ENCODE assay signal across 1 cellular context in the genomic region with DNA sequence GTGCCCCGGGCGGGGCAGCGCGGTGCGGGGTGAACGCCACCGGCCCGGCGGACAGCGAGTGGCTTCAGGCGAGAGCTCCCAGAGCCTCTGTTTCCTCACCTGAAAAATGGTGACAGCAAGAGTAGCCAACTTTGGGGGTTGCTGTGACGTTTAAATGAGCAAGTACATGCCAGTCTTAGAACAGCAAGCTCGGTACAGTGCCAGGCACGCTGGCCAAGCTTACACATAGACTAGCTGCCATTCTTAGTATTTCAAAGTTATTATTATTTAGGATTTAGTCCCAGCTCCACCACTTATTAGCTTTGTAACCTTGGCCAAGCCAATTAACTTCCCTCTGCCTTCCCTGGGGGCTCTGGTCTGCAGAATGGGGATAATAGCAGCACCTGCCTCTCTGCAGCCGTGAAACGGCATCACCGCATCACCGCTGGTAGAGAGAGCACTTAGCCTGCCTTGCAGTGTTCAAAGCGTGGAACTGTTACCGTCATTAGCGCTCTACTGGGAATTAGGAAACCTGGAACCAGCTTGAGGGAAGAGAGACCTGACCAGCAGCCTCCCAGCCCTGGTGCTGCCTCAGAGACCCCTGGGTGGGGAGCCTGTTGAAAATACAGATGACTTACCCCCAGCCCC.
TF ChIP-seq lines count a peak whose summit lies in the region.

A gene with protein sequence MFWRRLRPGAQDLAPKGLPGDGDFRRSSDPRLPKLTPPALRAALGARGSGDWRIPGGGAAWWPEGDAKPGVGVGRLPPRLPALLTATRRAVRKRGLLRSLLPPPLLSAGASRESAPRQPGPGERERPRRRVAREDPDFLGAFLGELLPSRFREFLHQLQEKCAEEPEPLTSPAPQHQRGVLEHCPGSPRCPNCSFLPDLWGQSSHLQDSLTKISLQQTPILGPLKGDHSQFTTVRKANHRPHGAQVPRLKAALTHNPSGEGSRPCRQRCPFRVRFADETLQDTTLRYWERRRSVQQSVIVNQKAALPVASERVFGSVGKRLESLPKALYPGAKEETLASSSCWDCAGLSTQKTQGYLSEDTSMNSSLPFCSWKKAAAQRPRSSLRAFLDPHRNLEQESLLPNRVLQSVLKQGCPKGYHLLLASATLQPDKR (minus strand): TSS at position 433 of the 627 bp plus-strand sequence. CDS start 527 bp downstream, outside the sequence.

TF ChIP-seq in SK-N-SH treated with all-trans-retinoic acid at 6 μM for 48 hours, 23 proteins besides CTCF, POLR2A, EP300 and RAD21 (continued from another document):
- TF ChIP-seq, protein P1, sequence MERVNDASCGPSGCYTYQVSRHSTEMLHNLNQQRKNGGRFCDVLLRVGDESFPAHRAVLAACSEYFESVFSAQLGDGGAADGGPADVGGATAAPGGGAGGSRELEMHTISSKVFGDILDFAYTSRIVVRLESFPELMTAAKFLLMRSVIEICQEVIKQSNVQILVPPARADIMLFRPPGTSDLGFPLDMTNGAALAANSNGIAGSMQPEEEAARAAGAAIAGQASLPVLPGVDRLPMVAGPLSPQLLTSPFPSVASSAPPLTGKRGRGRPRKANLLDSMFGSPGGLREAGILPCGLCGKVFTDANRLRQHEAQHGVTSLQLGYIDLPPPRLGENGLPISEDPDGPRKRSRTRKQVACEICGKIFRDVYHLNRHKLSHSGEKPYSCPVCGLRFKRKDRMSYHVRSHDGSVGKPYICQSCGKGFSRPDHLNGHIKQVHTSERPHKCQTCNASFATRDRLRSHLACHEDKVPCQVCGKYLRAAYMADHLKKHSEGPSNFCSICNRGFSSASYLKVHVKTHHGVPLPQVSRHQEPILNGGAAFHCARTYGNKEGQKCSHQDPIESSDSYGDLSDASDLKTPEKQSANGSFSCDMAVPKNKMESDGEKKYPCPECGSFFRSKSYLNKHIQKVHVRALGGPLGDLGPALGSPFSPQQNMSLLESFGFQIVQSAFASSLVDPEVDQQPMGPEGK (CRISPR knock-in tag; IDR thresholded peaks at IDR 0.05; ENCODE audit: borderline replicate concordance) = no peak
- TF ChIP-seq TCF4 (CRISPR knock-in tag; IDR thresholded peaks at IDR 0.05; ENCODE audit: borderline replicate concordance) (no peak), ARNTL (CRISPR knock-in tag; IDR thresholded peaks at IDR 0.05; ENCODE audit: borderline replicate concordance, low read depth) (no peak), PPARA (CRISPR knock-in tag; IDR thresholded peaks at IDR 0.05; ENCODE audit: borderline replicate concordance) (no peak), SNAI2 (CRISPR knock-in tag; IDR thresholded peaks at IDR 0.05) (no peak), ZFP30 (CRISPR knock-in tag; IDR thresholded peaks at IDR 0.05) (no peak), TOX (CRISPR knock-in tag; IDR thresholded peaks at IDR 0.05; ENCODE audit: borderline replicate concordance) (no peak), ZC3H10 (CRISPR knock-in tag; IDR thresholded peaks at IDR 0.05) (no peak), ISL1 (CRISPR knock-in tag; IDR thresholded peaks at IDR 0.05) (no peak), ZNF565 (CRISPR knock-in tag; conservative IDR thresholded peaks at IDR 0.05; ENCODE audit: low read depth) (no peak), RARB (CRISPR knock-in tag; IDR thresholded peaks at IDR 0.05) (no peak)
- TF ChIP-seq, protein P2, sequence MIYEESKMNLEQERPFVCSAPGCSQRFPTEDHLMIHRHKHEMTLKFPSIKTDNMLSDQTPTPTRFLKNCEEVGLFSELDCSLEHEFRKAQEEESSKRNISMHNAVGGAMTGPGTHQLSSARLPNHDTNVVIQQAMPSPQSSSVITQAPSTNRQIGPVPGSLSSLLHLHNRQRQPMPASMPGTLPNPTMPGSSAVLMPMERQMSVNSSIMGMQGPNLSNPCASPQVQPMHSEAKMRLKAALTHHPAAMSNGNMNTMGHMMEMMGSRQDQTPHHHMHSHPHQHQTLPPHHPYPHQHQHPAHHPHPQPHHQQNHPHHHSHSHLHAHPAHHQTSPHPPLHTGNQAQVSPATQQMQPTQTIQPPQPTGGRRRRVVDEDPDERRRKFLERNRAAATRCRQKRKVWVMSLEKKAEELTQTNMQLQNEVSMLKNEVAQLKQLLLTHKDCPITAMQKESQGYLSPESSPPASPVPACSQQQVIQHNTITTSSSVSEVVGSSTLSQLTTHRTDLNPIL (CRISPR knock-in tag; IDR thresholded peaks at IDR 0.05; ENCODE audit: low read depth) = no peak
- TF ChIP-seq, protein P3, sequence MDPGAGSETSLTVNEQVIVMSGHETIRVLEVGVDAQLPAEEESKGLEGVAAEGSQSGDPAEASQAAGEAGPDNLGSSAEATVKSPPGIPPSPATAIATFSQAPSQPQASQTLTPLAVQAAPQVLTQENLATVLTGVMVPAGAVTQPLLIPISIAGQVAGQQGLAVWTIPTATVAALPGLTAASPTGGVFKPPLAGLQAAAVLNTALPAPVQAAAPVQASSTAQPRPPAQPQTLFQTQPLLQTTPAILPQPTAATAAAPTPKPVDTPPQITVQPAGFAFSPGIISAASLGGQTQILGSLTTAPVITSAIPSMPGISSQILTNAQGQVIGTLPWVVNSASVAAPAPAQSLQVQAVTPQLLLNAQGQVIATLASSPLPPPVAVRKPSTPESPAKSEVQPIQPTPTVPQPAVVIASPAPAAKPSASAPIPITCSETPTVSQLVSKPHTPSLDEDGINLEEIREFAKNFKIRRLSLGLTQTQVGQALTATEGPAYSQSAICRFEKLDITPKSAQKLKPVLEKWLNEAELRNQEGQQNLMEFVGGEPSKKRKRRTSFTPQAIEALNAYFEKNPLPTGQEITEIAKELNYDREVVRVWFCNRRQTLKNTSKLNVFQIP (CRISPR knock-in tag; IDR thresholded peaks at IDR 0.05; ENCODE audit: borderline replicate concordance, low read depth) = no peak
TF ChIP-seq in SK-N-SH treated with all-trans-retinoic acid at 6 μM for 48 hours: peak in this region for 0.
